In the genomic region with DNA sequence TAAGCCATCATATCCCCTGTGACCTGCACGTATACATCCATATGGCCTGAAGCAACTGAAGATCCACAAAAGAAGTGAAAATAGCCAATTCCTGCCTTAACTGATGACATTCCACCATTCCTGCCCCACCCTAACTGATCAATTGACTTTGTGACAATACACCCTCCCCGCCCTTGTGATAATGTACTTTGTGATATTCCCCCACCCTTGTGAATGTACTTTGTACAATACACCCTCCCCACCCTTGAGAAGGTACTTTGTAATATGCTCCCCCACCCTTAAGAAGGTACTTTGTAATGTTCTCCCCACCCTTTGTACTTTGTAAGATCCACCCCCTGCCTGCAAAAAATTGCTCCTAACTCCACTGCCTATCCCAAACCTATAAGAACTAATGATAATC, we compare ENCODE assay signal across 4 cellular contexts. TPM values are rescaled to one million over a fixed set of nuclear protein-coding genes. Genes with fewer than 3 reads are reported as not detected.
"Had no signal": no experiment of that assay in that cellular context is flagged by ENCODE, and none has a peak within 500 bp of the region (broad histone marks: within the 10 kb centered on the region; RNA-seq: fewer than 3 reads in every experiment).

No MANE protein-coding gene starts in this region.

RNA-seq across cellular contexts. Expression of a gene that starts 49.3 kb away (rescaled TPM):
- total RNA-seq: LHCN-M2, M059J, MCF 10A, NCI-H460 had no signal
